In the genomic region with DNA sequence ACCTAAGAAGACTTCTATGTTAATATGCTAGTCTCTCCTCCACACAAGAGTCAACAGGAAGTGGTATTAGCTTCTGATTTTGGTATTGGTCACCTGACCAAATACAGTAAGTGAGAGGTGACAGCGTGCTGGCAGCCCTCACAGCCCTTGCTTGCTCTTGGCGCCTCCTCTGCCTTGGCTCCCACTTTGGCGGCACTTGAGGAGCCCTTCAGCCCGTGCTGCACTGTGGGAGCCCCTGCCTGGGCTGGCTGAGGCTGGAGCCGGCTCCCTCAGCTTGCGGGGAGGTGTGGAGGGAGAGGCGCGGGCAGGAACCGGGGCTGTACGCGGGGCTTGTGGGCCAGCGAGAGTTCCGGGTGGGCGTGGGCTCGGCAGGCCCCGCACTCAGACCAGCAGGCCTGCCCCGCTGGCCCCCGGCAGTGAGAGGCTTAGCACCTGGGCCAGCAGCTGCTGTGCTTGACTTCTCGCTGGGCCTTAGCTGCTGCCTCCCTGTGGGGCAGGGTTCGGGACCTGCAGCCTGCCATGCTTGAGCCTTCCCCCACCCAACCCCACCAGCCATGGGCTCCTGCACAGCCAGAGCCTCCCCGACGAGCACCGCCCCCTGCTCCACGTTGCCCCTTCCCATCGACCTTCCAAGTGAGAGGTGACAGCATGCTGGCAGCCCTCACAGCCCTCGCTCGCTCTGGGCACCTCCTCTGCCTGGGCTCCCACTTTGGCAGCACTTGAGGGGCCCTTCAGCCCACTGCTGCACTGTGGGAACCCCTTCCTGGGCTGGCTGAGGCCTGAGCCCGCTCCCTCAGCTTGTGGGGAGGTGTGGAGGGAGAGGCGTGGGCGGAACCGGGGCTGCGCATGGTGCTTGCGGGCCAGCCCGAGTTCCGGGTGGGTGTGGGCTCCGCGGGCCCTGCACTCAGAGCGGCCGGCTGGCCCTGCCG, we compare ENCODE assay signal across 11 cellular contexts. TPM values are rescaled to one million over a fixed set of nuclear protein-coding genes. Genes with fewer than 3 reads are reported as not detected.
DNase-seq lines count a peak whose midpoint lies in the region; ATAC-seq lines count a peak whose summit lies in the region.
"Had no signal": no experiment of that assay in that cellular context is flagged by ENCODE, and none has a peak within 500 bp of the region (broad histone marks: within the 10 kb centered on the region; RNA-seq: fewer than 3 reads in every experiment).

No MANE protein-coding gene starts in this region.

- no peak overlapping the region for H3K9ac ChIP-seq in neuronal stem cell (ENCODE audit: low read depth, low read length, poor library complexity)
- H3K9ac ChIP-seq: parathyroid adenoma had no signal

- peak overlapping the region; percentile 10 for H4K8ac ChIP-seq in neuronal stem cell (ENCODE audit: low read depth, low read length)

- peak; percentile 79 for ATAC-seq in GM21825 (IDR thresholded peaks at IDR 0.05; ENCODE audit: unreplicated experiment)
- ATAC-seq in HG03460 (IDR thresholded peaks at IDR 0.05; ENCODE audit: unreplicated experiment): peak; percentile 96

- no peak overlapping the region for H3K4ac ChIP-seq in neuronal stem cell (ENCODE audit: low read length)

- peak overlapping the region; percentile 43 for H2AK5ac ChIP-seq in neuronal stem cell (ENCODE audit: low read depth, low read length)

- no peak overlapping the region for H2BK120ac ChIP-seq in neuronal stem cell (ENCODE audit: low read depth, low read length)

- no peak overlapping the region for H2BK15ac ChIP-seq in neuronal stem cell (ENCODE audit: low read length)

- no peak overlapping the region for H3K23ac ChIP-seq in neuronal stem cell (ENCODE audit: low read depth, low read length, poor library complexity)

- H4K91ac ChIP-seq in neuronal stem cell (ENCODE audit: low read depth, low read length, poor library complexity): no peak overlapping the region

- no peak overlapping the region for H3K27ac ChIP-seq in neuronal stem cell (replicated peaks; ENCODE audit: low read length)
- H3K27ac ChIP-seq: 22Rv1, parathyroid adenoma had no signal

- H2AFZ ChIP-seq in neuronal stem cell (ENCODE audit: low read length): no peak overlapping the region
- H2AFZ ChIP-seq: parathyroid adenoma had no signal

- no peak overlapping the region for H2BK5ac ChIP-seq in neuronal stem cell (ENCODE audit: low read length)

- no CpG with 5 or more reads among the region's 40 CpGs for WGBS in neuronal stem cell (ENCODE audit: extremely low coverage in 2 of 2, insufficient read length in 2 of 2, insufficient replicate concordance in 1 of 2), 2 donors

- H3K9me3 ChIP-seq in neuronal stem cell (replicated peaks in 1 of 2; ENCODE audit: control insufficient read depth in 2 of 2, insufficient read depth in 1 of 2, low read depth in 1 of 2, low read length in 2 of 2): peaks cover 0 to 2% of the 10 kb centered on the region in 2 donors

- H3K14ac ChIP-seq in neuronal stem cell (ENCODE audit: low read length): no peak overlapping the region

- no peak overlapping the region for H2BK12ac ChIP-seq in neuronal stem cell (ENCODE audit: low read length)

- H3K79me1 ChIP-seq in neuronal stem cell (ENCODE audit: low read depth, low read length): no peaks in the 10 kb centered on the region

- no peaks in the 10 kb centered on the region for H3K4me1 ChIP-seq in neuronal stem cell (ENCODE audit: control insufficient read depth in 2 of 2, insufficient read depth in 1 of 2, low read depth in 1 of 2, low read length in 2 of 2)
- H3K4me1 ChIP-seq: parathyroid adenoma had no signal

- no peak overlapping the region for H3K4me2 ChIP-seq in neuronal stem cell (ENCODE audit: insufficient read depth, low read length, poor library complexity, severe bottlenecking)

- H3K4me3 ChIP-seq in neuronal stem cell (ENCODE audit: low read length in 2 of 2): no peak overlapping the region

- DNase-seq in NCI-H2029 (lab: John Stamatoyannopoulos, UW): peak; percentile 28
- DNase-seq in NCI-H2029 treated with DMSO at 0.1 percent for 48 hours (lab: John Stamatoyannopoulos, UW): no peak
- no peak for DNase-seq in neuronal stem cell (ENCODE audit: low spot score)
- DNase-seq in DMS79 (lab: John Stamatoyannopoulos, UW): no peak
- DNase-seq in DMS 273 treated with DMSO at 0.1 percent for 48 hours (lab: John Stamatoyannopoulos, UW): no peak
- DNase-seq in DMS53 (lab: John Stamatoyannopoulos, UW): no peak
- DNase-seq: KG1 had no signal

- H3K27me3 ChIP-seq in neuronal stem cell (ENCODE audit: control insufficient read depth in 3 of 3, insufficient read depth in 3 of 3, low read depth in 1 of 3, low read length in 3 of 3): no peaks in the 10 kb centered on the region

- no peaks in the 10 kb centered on the region for H3K36me3 ChIP-seq in neuronal stem cell (replicated peaks in 1 of 2; ENCODE audit: control insufficient read depth in 2 of 2, insufficient read depth in 2 of 2, low read length in 2 of 2)

- H3K18ac ChIP-seq in neuronal stem cell (ENCODE audit: low read length): peak overlapping the region; percentile 49

RNA-seq across cellular contexts. Expression of gene ACSL5, which starts 4.2 kb away (rescaled TPM):
- not detected for polyA plus RNA-seq in neuronal stem cell (2013, experiment 1 of 2)
- polyA plus RNA-seq in neuronal stem cell (2013, experiment 2 of 2): 0.01 TPM
